Comparison of ENCODE assay signal across 1 cellular context in genomic region chr14:102508410-102508773, GRCh38.
TF ChIP-seq lines count a peak whose summit lies in the region.

No MANE protein-coding gene starts in this region.

TF ChIP-seq in K562, 482 proteins besides CTCF, POLR2A, EP300 and RAD21 (continued from another document and continues in another):
- TF ChIP-seq PRDM10 (IDR thresholded peaks at IDR 0.05; ENCODE audit: partially characterized antibody) (no peak), ZSCAN29 (IDR thresholded peaks at IDR 0.05) (no peak), ZBTB17 (CRISPR knock-in tag; IDR thresholded peaks at IDR 0.05) (no peak), POLR3G (IDR thresholded peaks at IDR 0.05; ENCODE audit: extremely low read depth, insufficient read length, insufficient replicate concordance) (no peak), STAT5B (CRISPR knock-in tag; IDR thresholded peaks at IDR 0.05) (no peak), MBD2 (IDR thresholded peaks at IDR 0.05; ENCODE audit: borderline replicate concordance, low read depth) (no peak), HES1 (IDR thresholded peaks at IDR 0.05; ENCODE audit: low read depth) (no peak), ETS1 (conservative IDR thresholded peaks at IDR 0.05; ENCODE audit: control insufficient read depth, low read depth, low read length) (no peak), CREB3L1 (IDR thresholded peaks at IDR 0.05; ENCODE audit: borderline replicate concordance, low read depth) (no peak), MCM2 (IDR thresholded peaks at IDR 0.05; ENCODE audit: low read depth) (no peak), NKRF (IDR thresholded peaks at IDR 0.05; ENCODE audit: borderline replicate concordance) (no peak), ZBTB2 (IDR thresholded peaks at IDR 0.05) (no peak), RBBP5 (IDR thresholded peaks at IDR 0.05; ENCODE audit: borderline replicate concordance, insufficient read depth, low read length, poor library complexity, severe bottlenecking) (peak; percentile 7), NCOA1 (IDR thresholded peaks at IDR 0.05; ENCODE audit: low read depth) (no peak), NBN (IDR thresholded peaks at IDR 0.05; ENCODE audit: low read depth) (no peak), IRF9 (tag; IDR thresholded peaks at IDR 0.05) (no peak), REST (CRISPR knock-in tag; IDR thresholded peaks at IDR 0.05; ENCODE audit: low read depth) (no peak), CC2D1A (IDR thresholded peaks at IDR 0.05) (no peak), HDAC6 (IDR thresholded peaks at IDR 0.05; ENCODE audit: low read depth, low read length) (no peak), ZNF133 (CRISPR knock-in tag; IDR thresholded peaks at IDR 0.05) (no peak), ATF1 (CRISPR knock-in tag; IDR thresholded peaks at IDR 0.05) (no peak), ATF1 (tag; IDR thresholded peaks at IDR 0.05) (no peak), AFF1 (IDR thresholded peaks at IDR 0.05; ENCODE audit: low read depth in 1 of 2, partially characterized antibody in 2 of 2) (no peak), MAFK (IDR thresholded peaks at IDR 0.05; ENCODE audit: low read length) (no peak), ZNF175 (CRISPR knock-in tag; IDR thresholded peaks at IDR 0.05; ENCODE audit: low read depth) (no peak), HMGN3 (IDR thresholded peaks at IDR 0.05; ENCODE audit: borderline replicate concordance, extremely low read depth, insufficient read length, low read depth, low read length) (no peak), PHB (CRISPR knock-in tag; IDR thresholded peaks at IDR 0.05) (no peak), E2F1 (CRISPR knock-in tag; IDR thresholded peaks at IDR 0.05) (no peak), POLR2AphosphoS2 (IDR thresholded peaks at IDR 0.05; ENCODE audit: low read length) (no peak), CHD2 (IDR thresholded peaks at IDR 0.05; ENCODE audit: low read depth, low read length) (no peak), MXI1 (IDR thresholded peaks at IDR 0.05; ENCODE audit: low read depth, low read length) (0 out of 2 replicates have a peak, but pooled peaks have one; percentile 41), ZNF766 (CRISPR knock-in tag; conservative IDR thresholded peaks at IDR 0.05) (no peak), CCNT2 (IDR thresholded peaks at IDR 0.05; ENCODE audit: borderline replicate concordance, extremely low read depth, insufficient read length, low read depth, low read length) (peak; percentile 22), CHD1 (IDR thresholded peaks at IDR 0.05; ENCODE audit: low read length) (no peak), GTF2A2 (tag; IDR thresholded peaks at IDR 0.05) (no peak), PML (IDR thresholded peaks at IDR 0.05; ENCODE audit: low read length) (no peak), ZNF165 (CRISPR knock-in tag; IDR thresholded peaks at IDR 0.05; ENCODE audit: borderline replicate concordance) (no peak), SETDB1 (IDR thresholded peaks at IDR 0.05; ENCODE audit: low read length) (no peak), U2AF1 (optimal IDR thresholded peaks at IDR 0.05; ENCODE audit: low read depth, low read length) (no peak), YY1 (IDR thresholded peaks at IDR 0.05; ENCODE audit: borderline replicate concordance in 1 of 3, control insufficient read depth in 1 of 3, extremely low read depth in 1 of 3, insufficient read depth in 3 of 3, insufficient read length in 1 of 3, insufficient replicate concordance in 2 of 3, low read depth in 1 of 3, low read length in 2 of 3) (peak in 1 of 3 experiments; percentile 28), JUN (IDR thresholded peaks at IDR 0.05; ENCODE audit: borderline replicate concordance, low read depth, low read length) (no peak), JUN (CRISPR knock-in tag; IDR thresholded peaks at IDR 0.05; ENCODE audit: borderline replicate concordance) (no peak)
